In genomic region chr10:16690417-16690816, GRCh38 we compare ENCODE assay signal across 22 cellular contexts.
DNase-seq lines count a peak whose midpoint lies in the region; ATAC-seq and TF ChIP-seq lines count a peak whose summit lies in the region.
"Had no signal": no experiment of that assay in that cellular context is flagged by ENCODE, and none has a peak within 500 bp of the region (broad histone marks: within the 10 kb centered on the region; RNA-seq: fewer than 3 reads in every experiment).

No MANE protein-coding gene starts in this region.

- no peak overlapping the region for H3K27ac ChIP-seq in SK-N-SH (ENCODE audit: low read depth in 2 of 2, low read length in 1 of 2)
- H3K27ac ChIP-seq: 22Rv1, A549, C4-2B, GM23248 had no signal

- no peak overlapping the region for H2AFZ ChIP-seq in SK-N-SH (ENCODE audit: low read depth)
- H2AFZ ChIP-seq: GM23248 had no signal

- no peaks in the 10 kb centered on the region for H3K27me3 Mint-ChIP-seq in stimulated activated naive CD8-positive, alpha-beta T cell treated with anti-CD3 and anti-CD28 coated beads, Interleukin-15, Interleukin-2, amounts not matched to agents 100 ng/mL and 50 ng/mL, for 24 hours
- H3K27me3 Mint-ChIP-seq in stimulated activated naive CD8-positive, alpha-beta T cell treated with anti-CD3 and anti-CD28 coated beads, Interleukin-15, amount 100 ng/mL, for 72 hours = no peaks in the 10 kb centered on the region
- H3K27me3 Mint-ChIP-seq: CD4-positive, alpha-beta T cell had no signal

- DNase-seq in stimulated activated naive CD8-positive, alpha-beta T cell treated with anti-CD3 and anti-CD28 coated beads, Interleukin-15, amount 100 ng/mL, for 72 hours = no peak
- DNase-seq in NCI-H187 treated with DMSO at 0.1 percent for 48 hours (lab: John Stamatoyannopoulos, UW) (peak; percentile 92), foreskin melanocyte (peak; percentile 28), SK-N-SH (no peak), NCI-H1694 (lab: John Stamatoyannopoulos, UW) (no peak)
- DNase-seq: AML-193; Caco-2; CD4-positive, alpha-beta T cell; DMS153; DND-41; EL; GM23248; HFFc6; IMR-90 had no signal

- no peak for TF ChIP-seq CTCF in SK-N-SH (IDR thresholded peaks at IDR 0.05)

- H3K4me3 ChIP-seq in SK-N-SH (ENCODE audit: low read depth in 2 of 2, low read length in 1 of 2) = no peak overlapping the region
- H3K4me3 ChIP-seq: A549, GM12878, GM23248, HAP-1 had no signal

- TF ChIP-seq RAD21 in SK-N-SH (IDR thresholded peaks at IDR 0.05; ENCODE audit: low read length) = no peak

- H3K36me3 Mint-ChIP-seq in stimulated activated naive CD8-positive, alpha-beta T cell treated with anti-CD3 and anti-CD28 coated beads, Interleukin-15, Interleukin-2, amounts not matched to agents 100 ng/mL and 50 ng/mL, for 24 hours (ENCODE audit: low read depth) = peaks cover 43% of the 10 kb centered on the region

- no peak overlapping the region for H3K9ac ChIP-seq in SK-N-SH
- H3K9ac ChIP-seq: GM23248 had no signal

- H3K27me3 ChIP-seq in SK-N-SH (ENCODE audit: insufficient read depth) = no peaks in the 10 kb centered on the region

- H4K20me1 ChIP-seq in SK-N-SH (ENCODE audit: insufficient read depth) = no peaks in the 10 kb centered on the region

- H3K36me3 ChIP-seq in SK-N-SH (replicated peaks in 1 of 2; ENCODE audit: control insufficient read depth in 1 of 2, insufficient read depth in 2 of 2, low read length in 1 of 2) = peaks cover 0 to 21% of the 10 kb centered on the region in 2 experiments
- H3K36me3 ChIP-seq: HAP-1 had no signal

- no peaks in the 10 kb centered on the region for H3K4me1 ChIP-seq in SK-N-SH (ENCODE audit: control insufficient read depth in 1 of 2, insufficient read depth in 2 of 2, low read depth in 1 of 2, low read length in 1 of 2)
- H3K4me1 ChIP-seq: A549, HAP-1 had no signal

- H3K4me1 Mint-ChIP-seq in stimulated activated naive CD8-positive, alpha-beta T cell treated with anti-CD3 and anti-CD28 coated beads, Interleukin-15, Interleukin-2, amounts not matched to agents 100 ng/mL and 50 ng/mL, for 24 hours (ENCODE audit: low read depth) = no peaks in the 10 kb centered on the region
- no peaks in the 10 kb centered on the region for H3K4me1 Mint-ChIP-seq in stimulated activated naive CD8-positive, alpha-beta T cell treated with anti-CD3 and anti-CD28 coated beads, Interleukin-15, amount 100 ng/mL, for 72 hours

- POLR2A ChIA-PET in SK-N-SH (lab: Yijun Ruan, JAX) = no interaction called here

- no peaks in the 10 kb centered on the region for H3K9me3 ChIP-seq in SK-N-SH
- H3K9me3 ChIP-seq: A549, Caco-2, HAP-1 had no signal

- no peak for ATAC-seq in stimulated activated naive CD8-positive, alpha-beta T cell treated with anti-CD3 and anti-CD28 coated beads, Interleukin-15, amount 100 ng/mL, for 72 hours
- no peak for ATAC-seq in GM21360 (IDR thresholded peaks at IDR 0.05; ENCODE audit: unreplicated experiment)
- no peak for ATAC-seq in GM18511 (IDR thresholded peaks at IDR 0.05; ENCODE audit: unreplicated experiment)
- ATAC-seq: A549, GM12878 had no signal

- no peak overlapping the region for H3K4me2 ChIP-seq in SK-N-SH
- H3K4me2 ChIP-seq: A549 had no signal

- no peaks in the 10 kb centered on the region for H3K79me2 ChIP-seq in SK-N-SH (ENCODE audit: insufficient read depth)

- TF ChIP-seq EP300 in SK-N-SH (IDR thresholded peaks at IDR 0.05; ENCODE audit: borderline replicate concordance in 1 of 2, low read depth in 1 of 2, low read length in 1 of 2) = no peak

- 98% methylated on average over 5 of the region's 5 CpGs for WGBS in SK-N-SH (ENCODE audit: low lambda C conversion rate)

- H3K27ac Mint-ChIP-seq in stimulated activated naive CD8-positive, alpha-beta T cell treated with anti-CD3 and anti-CD28 coated beads, Interleukin-15, Interleukin-2, amounts not matched to agents 100 ng/mL and 50 ng/mL, for 24 hours = peak overlapping the region; percentile 14
- no peak overlapping the region for H3K27ac Mint-ChIP-seq in stimulated activated naive CD8-positive, alpha-beta T cell treated with anti-CD3 and anti-CD28 coated beads, Interleukin-15, amount 100 ng/mL, for 72 hours
- H3K27ac Mint-ChIP-seq: CD4-positive, alpha-beta T cell; HFFc6 had no signal

- H3F3A ChIP-seq in SK-N-SH (replicated peaks; ENCODE audit: insufficient read depth) = no peaks in the 10 kb centered on the region

- no peaks in the 10 kb centered on the region for H3K9me3 Mint-ChIP-seq in stimulated activated naive CD8-positive, alpha-beta T cell treated with anti-CD3 and anti-CD28 coated beads, Interleukin-15, Interleukin-2, amounts not matched to agents 100 ng/mL and 50 ng/mL, for 24 hours
- H3K9me3 Mint-ChIP-seq in stimulated activated naive CD8-positive, alpha-beta T cell treated with anti-CD3 and anti-CD28 coated beads, Interleukin-15, amount 100 ng/mL, for 72 hours = no peaks in the 10 kb centered on the region
- H3K9me3 Mint-ChIP-seq: CD4-positive, alpha-beta T cell; HFFc6 had no signal

- no peaks in the 10 kb centered on the region for H3K9me2 ChIP-seq in SK-N-SH

- CTCF ChIA-PET in SK-N-SH (lab: Yijun Ruan, JAX) = interaction anchor here (1.2 kb wide), 1 partner anchor 37 kb away, joined by 4 read pairs; no protein-coding TSS in a partner anchor

- no peak overlapping the region for H3K4me3 Mint-ChIP-seq in stimulated activated naive CD8-positive, alpha-beta T cell treated with anti-CD3 and anti-CD28 coated beads, Interleukin-15, Interleukin-2, amounts not matched to agents 100 ng/mL and 50 ng/mL, for 24 hours
- no peak overlapping the region for H3K4me3 Mint-ChIP-seq in stimulated activated naive CD8-positive, alpha-beta T cell treated with anti-CD3 and anti-CD28 coated beads, Interleukin-15, amount 100 ng/mL, for 72 hours
- H3K4me3 Mint-ChIP-seq: CD4-positive, alpha-beta T cell; HFFc6 had no signal

TF ChIP-seq in SK-N-SH, 30 proteins besides CTCF, POLR2A, EP300 and RAD21:
- TF ChIP-seq FOSL2 (IDR thresholded peaks at IDR 0.05; ENCODE audit: borderline replicate concordance, low read depth) (no peak), POLR2AphosphoS5 (IDR thresholded peaks at IDR 0.05; ENCODE audit: low read depth, low read length) (no peak), SMC3 (IDR thresholded peaks at IDR 0.05; ENCODE audit: low read depth, low read length) (no peak), MXI1 (IDR thresholded peaks at IDR 0.05; ENCODE audit: low read depth, low read length) (no peak), EZH2phosphoT487 (IDR thresholded peaks at IDR 0.05; ENCODE audit: borderline replicate concordance, low read depth) (no peak), FOXM1 (IDR thresholded peaks at IDR 0.05; ENCODE audit: low read depth) (no peak), YY1 (IDR thresholded peaks at IDR 0.05; ENCODE audit: low read depth) (no peak), NRF1 (IDR thresholded peaks at IDR 0.05; ENCODE audit: low read depth, low read length) (no peak), USF1 (IDR thresholded peaks at IDR 0.05; ENCODE audit: borderline replicate concordance, low read depth) (no peak), TCF12 (IDR thresholded peaks at IDR 0.05) (no peak), GABPA (IDR thresholded peaks at IDR 0.05; ENCODE audit: low read depth) (no peak), TEAD4 (IDR thresholded peaks at IDR 0.05; ENCODE audit: borderline replicate concordance, insufficient read depth) (no peak), GATA2 (CRISPR knock-in tag; IDR thresholded peaks at IDR 0.05) (no peak), IRF3 (IDR thresholded peaks at IDR 0.05; ENCODE audit: low read depth, low read length) (no peak), SIN3A (IDR thresholded peaks at IDR 0.05; ENCODE audit: borderline replicate concordance, low read depth, low read length) (no peak), JUND (IDR thresholded peaks at IDR 0.05) (no peak), CHD2 (IDR thresholded peaks at IDR 0.05; ENCODE audit: low read length, partially characterized antibody) (no peak), FOXJ3 (CRISPR knock-in tag; IDR thresholded peaks at IDR 0.05) (no peak)
- TF ChIP-seq, protein P1, sequence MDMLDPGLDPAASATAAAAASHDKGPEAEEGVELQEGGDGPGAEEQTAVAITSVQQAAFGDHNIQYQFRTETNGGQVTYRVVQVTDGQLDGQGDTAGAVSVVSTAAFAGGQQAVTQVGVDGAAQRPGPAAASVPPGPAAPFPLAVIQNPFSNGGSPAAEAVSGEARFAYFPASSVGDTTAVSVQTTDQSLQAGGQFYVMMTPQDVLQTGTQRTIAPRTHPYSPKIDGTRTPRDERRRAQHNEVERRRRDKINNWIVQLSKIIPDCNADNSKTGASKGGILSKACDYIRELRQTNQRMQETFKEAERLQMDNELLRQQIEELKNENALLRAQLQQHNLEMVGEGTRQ (IDR thresholded peaks at IDR 0.05; ENCODE audit: borderline replicate concordance, low read depth, low read length) = no peak
- TF ChIP-seq, protein P2, sequence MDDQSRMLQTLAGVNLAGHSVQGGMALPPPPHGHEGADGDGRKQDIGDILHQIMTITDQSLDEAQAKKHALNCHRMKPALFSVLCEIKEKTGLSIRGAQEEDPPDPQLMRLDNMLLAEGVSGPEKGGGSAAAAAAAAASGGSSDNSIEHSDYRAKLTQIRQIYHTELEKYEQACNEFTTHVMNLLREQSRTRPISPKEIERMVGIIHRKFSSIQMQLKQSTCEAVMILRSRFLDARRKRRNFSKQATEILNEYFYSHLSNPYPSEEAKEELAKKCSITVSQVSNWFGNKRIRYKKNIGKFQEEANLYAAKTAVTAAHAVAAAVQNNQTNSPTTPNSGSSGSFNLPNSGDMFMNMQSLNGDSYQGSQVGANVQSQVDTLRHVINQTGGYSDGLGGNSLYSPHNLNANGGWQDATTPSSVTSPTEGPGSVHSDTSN (IDR thresholded peaks at IDR 0.05) = no peak
TF ChIP-seq in SK-N-SH: peak in this region for 0.

Comparison
In these comparisons a context has a peak if more than half of its experiments do, and no peak if none do; other contexts are left out.
1. DNase-seq: peak in NCI-H187 treated with DMSO at 0.1 percent for 48 hours (single experiment) and foreskin melanocyte (single experiment); none in stimulated activated naive CD8-positive, alpha-beta T cell treated with anti-CD3 and anti-CD28 coated beads, Interleukin-15, amount 100 ng/mL, for 72 hours (0 of 2), SK-N-SH (single experiment) and NCI-H1694 (single experiment).